17 cellular contexts compared by ENCODE assay signal in genomic region chr1:212495843-212496494, GRCh38.
"Had no signal": no experiment of that assay in that cellular context is flagged by ENCODE, and none has a peak within 500 bp of the region (broad histone marks: within the 10 kb centered on the region; RNA-seq: fewer than 3 reads in every experiment).

No MANE protein-coding gene starts in this region.

- H3K9me3 ChIP-seq: left lung, prostate gland, right atrium auricular region, thoracic aorta, upper lobe of left lung had no signal

- H3K27ac ChIP-seq: epithelial cell of prostate, foreskin keratinocyte, left lung, prostate gland, right atrium auricular region, thoracic aorta, upper lobe of left lung had no signal

- DNase-seq: activated CD4-positive, alpha-beta T cell treated with anti-CD3 and anti-CD28 coated beads, Interleukin-2, amount 50 U/mL, for 48 hours; activated T-cell treated with anti-CD3 and anti-CD28 coated beads for 4 hours; endodermal cell; foreskin keratinocyte; hypothalamus; left lung; mammary epithelial cell; midbrain; nephron progenitor cell; small intestine; stimulated activated CD4-positive, alpha-beta T cell treated with anti-CD3 and anti-CD28 coated beads, Interleukin-15, amount 100 ng/mL, for 24 hours; stimulated activated CD4-positive, alpha-beta T cell treated with anti-CD3 and anti-CD28 coated beads, Interleukin-2, amount 100 ng/mL, for 48 hours; upper lobe of left lung had no signal

- ATAC-seq: foreskin keratinocyte, left lung had no signal

- H3K4me1 ChIP-seq: foreskin keratinocyte, prostate gland, right atrium auricular region had no signal

- H3K36me3 ChIP-seq: left lung, prostate gland, right atrium auricular region, thoracic aorta, upper lobe of left lung had no signal

- H3K4me3 ChIP-seq: left lung, prostate gland, right atrium auricular region, thoracic aorta, upper lobe of left lung had no signal
